Comparison of ENCODE assay signal across 27 cellular contexts in genomic region chr2:99957724-99958123, GRCh38.
DNase-seq lines count a peak whose midpoint lies in the region; ATAC-seq and TF ChIP-seq lines count a peak whose summit lies in the region.
"Had no signal": no experiment of that assay in that cellular context is flagged by ENCODE, and none has a peak within 500 bp of the region (broad histone marks: within the 10 kb centered on the region; RNA-seq: fewer than 3 reads in every experiment).

No MANE protein-coding gene starts in this region.

- no peak for ATAC-seq in memory B cell (ENCODE audit: low read depth)
- no peak for ATAC-seq in stimulated activated naive B cell treated with anti-CD40 and anti-IgM and Interleukin-4, amounts not matched to agents 10 μg/mL and 1 μg/mL and 100 μg/mL, for 72 hours (replicated peaks)
- ATAC-seq: HepG2, natural killer cell, sciatic nerve, T-helper 17 cell had no signal

- H3F3A ChIP-seq in GM23248 (ENCODE audit: insufficient read depth), result no peaks in the 10 kb centered on the region

- H3K36me3 ChIP-seq in GM23248 (ENCODE audit: low read depth), result no peaks in the 10 kb centered on the region
- H3K36me3 ChIP-seq in Peyer's patch, result no peaks in the 10 kb centered on the region
- no peaks in the 10 kb centered on the region for H3K36me3 ChIP-seq in uterus
- H3K36me3 ChIP-seq: left ventricle myocardium inferior, tibial artery had no signal

- H4K20me1 ChIP-seq in GM23248 (ENCODE audit: insufficient read depth), result no peaks in the 10 kb centered on the region

- H3K4me2 ChIP-seq in GM23248 (ENCODE audit: unreplicated experiment), result no peak overlapping the region

- H3K9me3 ChIP-seq in GM23248 (ENCODE audit: low read depth) (no peaks in the 10 kb centered on the region), Peyer's patch (no peaks in the 10 kb centered on the region), uterus (no peaks in the 10 kb centered on the region)
- H3K9me3 ChIP-seq: stomach, tibial artery had no signal

- H3K27me3 ChIP-seq in GM23248 (replicated peaks; ENCODE audit: insufficient read depth) (no peaks in the 10 kb centered on the region), Peyer's patch (no peaks in the 10 kb centered on the region), uterus (no peaks in the 10 kb centered on the region)
- H3K27me3 ChIP-seq: stomach, tibial artery had no signal

- H3K27ac Mint-ChIP-seq in memory B cell, result peak overlapping the region; percentile 28
- peak overlapping the region; percentile 56 for H3K27ac Mint-ChIP-seq in stimulated activated naive B cell treated with anti-CD40 and anti-IgM and Interleukin-4, amounts not matched to agents 10 μg/mL and 1 μg/mL and 100 μg/mL, for 72 hours
- H3K27ac Mint-ChIP-seq: activated naive CD4-positive, alpha-beta T cell treated with anti-CD3 and anti-CD28 coated beads, Interleukin-2, amount 10 ng/mL, durations not matched to agents 7 days and 5 days; natural killer cell; T-helper 17 cell had no signal

- no peaks in the 10 kb centered on the region for H3K9me3 Mint-ChIP-seq in memory B cell
- no peaks in the 10 kb centered on the region for H3K9me3 Mint-ChIP-seq in stimulated activated naive B cell treated with anti-CD40 and anti-IgM and Interleukin-4, amounts not matched to agents 10 μg/mL and 1 μg/mL and 100 μg/mL, for 72 hours
- H3K9me3 Mint-ChIP-seq: activated naive CD4-positive, alpha-beta T cell treated with anti-CD3 and anti-CD28 coated beads, Interleukin-2, amount 10 ng/mL, durations not matched to agents 7 days and 5 days; central memory CD8-positive, alpha-beta T cell; natural killer cell had no signal

- H3K9me2 ChIP-seq in GM23248 (ENCODE audit: insufficient read depth), result no peaks in the 10 kb centered on the region

- 70 to 74% methylated on average over 4 of the region's 4 CpGs for WGBS in GM23248 (ENCODE audit: low coverage in 1 of 2, low lambda C conversion rate in 2 of 2, missing lambda C conversion rate in 2 of 2), 2 experiments

- H3K4me3 ChIP-seq in GM23248 (no peak overlapping the region), astrocyte of the spinal cord (ENCODE audit: low read depth, low read length) (no peak overlapping the region), Peyer's patch (no peak overlapping the region), uterus (no peak overlapping the region)
- H3K4me3 ChIP-seq: left ventricle myocardium inferior, stomach, tibial artery had no signal

- H3K4me1 ChIP-seq in GM23248 (ENCODE audit: insufficient read depth), result no peaks in the 10 kb centered on the region
- no peaks in the 10 kb centered on the region for H3K4me1 ChIP-seq in Peyer's patch
- no peaks in the 10 kb centered on the region for H3K4me1 ChIP-seq in uterus
- H3K4me1 ChIP-seq: tibial artery had no signal

- DNase-seq in GM23248 (peak; percentile 36), astrocyte of the spinal cord (ENCODE audit: low read depth, low spot score) (peak; percentile 43), memory B cell (ENCODE audit: low spot score in 2 of 2) (no peak), Peyer's patch (no peak), NCI-H345 (lab: John Stamatoyannopoulos, UW) (no peak), uterus (no peak)
- no peak for DNase-seq in stimulated activated naive B cell treated with anti-CD40 and anti-IgM and Interleukin-4, amounts not matched to agents 10 μg/mL and 1 μg/mL and 100 μg/mL, for 72 hours
- DNase-seq: activated CD4-positive, alpha-beta T cell treated with anti-CD3 and anti-CD28 coated beads for 4 hours; activated naive CD4-positive, alpha-beta T cell treated with anti-CD3 and anti-CD28 coated beads, Interleukin-2, amount 10 ng/mL, durations not matched to agents 7 days and 5 days; activated T-cell treated with anti-CD3 and anti-CD28 coated beads, Interleukin-2, amount 50 U/mL, for 48 hours; anterior cingulate cortex; DMS53; hypothalamus; left ventricle myocardium inferior; natural killer cell; NCI-H1048; NCI-H187; NCI-H748 treated with DMSO at 0.1 percent for 48 hours; stimulated activated CD4-positive, alpha-beta T cell treated with anti-CD3 and anti-CD28 coated beads, Interleukin-15, amount 100 ng/mL, for 24 hours; stomach; T-helper 17 cell; tibial artery had no signal

- peaks cover 36% of the 10 kb centered on the region for H3K4me1 Mint-ChIP-seq in memory B cell
- H3K4me1 Mint-ChIP-seq in stimulated activated naive B cell treated with anti-CD40 and anti-IgM and Interleukin-4, amounts not matched to agents 10 μg/mL and 1 μg/mL and 100 μg/mL, for 72 hours, result peaks cover 44 to 57% of the 10 kb centered on the region in 2 donors
- H3K4me1 Mint-ChIP-seq: activated naive CD4-positive, alpha-beta T cell treated with anti-CD3 and anti-CD28 coated beads, Interleukin-2, amount 10 ng/mL, durations not matched to agents 7 days and 5 days; central memory CD8-positive, alpha-beta T cell; natural killer cell had no signal

- H3K27ac ChIP-seq in GM23248, result no peak overlapping the region
- H3K27ac ChIP-seq in Peyer's patch, result no peak overlapping the region
- no peak overlapping the region for H3K27ac ChIP-seq in uterus
- H3K27ac ChIP-seq: epithelial cell of prostate, left ventricle myocardium inferior, RWPE1, stomach, tibial artery had no signal

- in situ Hi-C loops in GM23248 (cut with MboI), result no loop called here
- in situ Hi-C loops in astrocyte of the spinal cord (cut with HindIII; ENCODE audit: low sequenced_read_pairs), result no loop called here

- no peak for TF ChIP-seq POLR2A in Peyer's patch (IDR thresholded peaks at IDR 0.05)
- TF ChIP-seq POLR2A in uterus (IDR thresholded peaks at IDR 0.05), result no peak

- H3K4me3 Mint-ChIP-seq in memory B cell, result no peak overlapping the region
- no peak overlapping the region for H3K4me3 Mint-ChIP-seq in stimulated activated naive B cell treated with anti-CD40 and anti-IgM and Interleukin-4, amounts not matched to agents 10 μg/mL and 1 μg/mL and 100 μg/mL, for 72 hours
- H3K4me3 Mint-ChIP-seq: activated naive CD4-positive, alpha-beta T cell treated with anti-CD3 and anti-CD28 coated beads, Interleukin-2, amount 10 ng/mL, durations not matched to agents 7 days and 5 days; central memory CD8-positive, alpha-beta T cell; natural killer cell; T-helper 17 cell had no signal

- no peaks in the 10 kb centered on the region for H3K27me3 Mint-ChIP-seq in memory B cell
- H3K27me3 Mint-ChIP-seq in stimulated activated naive B cell treated with anti-CD40 and anti-IgM and Interleukin-4, amounts not matched to agents 10 μg/mL and 1 μg/mL and 100 μg/mL, for 72 hours, result no peaks in the 10 kb centered on the region
- H3K27me3 Mint-ChIP-seq: activated naive CD4-positive, alpha-beta T cell treated with anti-CD3 and anti-CD28 coated beads, Interleukin-2, amount 10 ng/mL, durations not matched to agents 7 days and 5 days; central memory CD8-positive, alpha-beta T cell; T-helper 17 cell had no signal

- H3K36me3 Mint-ChIP-seq in memory B cell, result peaks cover 32% of the 10 kb centered on the region
- H3K36me3 Mint-ChIP-seq in stimulated activated naive B cell treated with anti-CD40 and anti-IgM and Interleukin-4, amounts not matched to agents 10 μg/mL and 1 μg/mL and 100 μg/mL, for 72 hours, result peaks cover 33 to 61% of the 10 kb centered on the region in 2 donors
- H3K36me3 Mint-ChIP-seq: activated naive CD4-positive, alpha-beta T cell treated with anti-CD3 and anti-CD28 coated beads, Interleukin-2, amount 10 ng/mL, durations not matched to agents 7 days and 5 days; natural killer cell had no signal

- H3K9ac ChIP-seq in GM23248, result no peak overlapping the region

- no peak overlapping the region for H2AFZ ChIP-seq in GM23248

- intact Hi-C loops in uterus (cut with DNase I; ENCODE audit: low total_unique reads), result no loop called here

- no peaks in the 10 kb centered on the region for H3K79me2 ChIP-seq in GM23248 (ENCODE audit: insufficient read depth)

- TF ChIP-seq CTCF in astrocyte of the spinal cord (IDR thresholded peaks at IDR 0.05; ENCODE audit: low read depth, low read length) (no peak), Peyer's patch (IDR thresholded peaks at IDR 0.05) (no peak), uterus (IDR thresholded peaks at IDR 0.05) (no peak)

Comparison
In these comparisons a context has a peak if more than half of its experiments do, and no peak if none do; other contexts are left out.
1. DNase-seq: peak in GM23248 (single experiment) and astrocyte of the spinal cord (single experiment); none in memory B cell (0 of 2), stimulated activated naive B cell treated with anti-CD40 and anti-IgM and Interleukin-4, amounts not matched to agents 10 μg/mL and 1 μg/mL and 100 μg/mL, for 72 hours (single experiment), Peyer's patch (0 of 3), NCI-H345 (single experiment) and uterus (0 of 2).